ENCODE assay signal across 8 cellular contexts in the genomic region with DNA sequence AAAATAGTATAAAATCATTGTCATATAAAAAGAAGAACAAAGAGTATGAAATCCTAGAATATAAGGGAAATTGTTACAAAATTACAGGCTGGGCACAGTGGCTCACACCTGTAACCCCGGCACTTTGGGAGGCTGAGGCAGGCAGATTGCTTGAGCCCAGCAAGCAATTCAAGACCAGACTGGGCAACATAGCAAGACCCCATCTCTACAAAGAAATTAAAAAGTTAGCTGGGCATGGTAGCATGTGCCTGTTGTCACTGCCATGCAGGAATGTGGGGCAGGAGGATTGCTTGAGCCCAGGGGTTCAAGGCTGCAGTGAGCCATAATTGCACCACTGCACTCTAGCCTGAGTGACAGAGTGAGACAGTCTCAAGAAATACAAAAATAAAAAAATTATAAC.
"Had no signal": no experiment of that assay in that cellular context is flagged by ENCODE, and none has a peak within 500 bp of the region (broad histone marks: within the 10 kb centered on the region; RNA-seq: fewer than 3 reads in every experiment).

No MANE protein-coding gene starts in this region.

- FAIRE-seq: G401.6, GM12878, GM12891, GM12892, GM18507, GM19239 had no signal

- H3K4me3 ChIP-seq: GM12878 had no signal

- ATAC-seq: GM12878 had no signal

- DNase-seq: GDM1, GF-D8 had no signal
